ENCODE assay signal across 11 cellular contexts in the genomic region with DNA sequence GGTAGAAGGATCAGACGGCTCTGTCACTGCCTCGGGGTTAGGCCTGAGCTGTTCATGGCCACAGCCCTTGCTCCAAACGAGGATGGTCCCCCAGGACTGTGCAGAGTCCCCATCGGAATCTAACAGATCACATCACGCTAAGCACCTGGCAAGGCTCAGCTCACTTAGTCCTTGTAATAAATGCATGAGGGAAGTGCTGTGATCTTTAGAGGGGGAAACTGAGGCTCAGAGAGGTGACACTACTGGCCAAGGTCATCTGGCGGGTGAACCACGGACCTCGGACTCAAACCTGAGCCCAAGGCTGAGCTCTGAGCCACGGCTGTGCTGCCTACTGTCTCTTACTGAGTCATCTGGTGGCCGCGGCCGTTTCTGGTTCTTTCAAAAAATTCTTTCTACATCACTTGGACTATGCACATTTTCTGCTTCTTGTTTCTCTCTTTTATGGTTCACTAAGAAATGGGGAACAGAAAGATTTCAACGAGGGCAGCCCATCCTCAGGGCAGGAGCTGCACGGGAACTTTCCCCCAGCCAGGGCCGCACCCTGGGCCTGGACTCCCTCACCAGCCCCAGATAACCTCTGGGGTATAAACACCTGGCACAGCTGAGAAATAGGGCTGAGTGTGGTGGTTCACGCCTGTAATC. TPM values are rescaled to one million over a fixed set of nuclear protein-coding genes. Genes with fewer than 3 reads are reported as not detected.
DNase-seq lines count a peak whose midpoint lies in the region; ATAC-seq and TF ChIP-seq lines count a peak whose summit lies in the region.
"Had no signal": no experiment of that assay in that cellular context is flagged by ENCODE, and none has a peak within 500 bp of the region (broad histone marks: within the 10 kb centered on the region; RNA-seq: fewer than 3 reads in every experiment).

No MANE protein-coding gene starts in this region.

- CTCF ChIA-PET in CD8-positive, alpha-beta T cell (lab: Charles Lee) = interaction anchor here (1.2 to 1.7 kb wide), 2 partner anchors 15 to 18 kb away, joined by 3 to 5 read pairs; no protein-coding TSS in a partner anchor

- ATAC-seq in GM19452 (IDR thresholded peaks at IDR 0.05; ENCODE audit: unreplicated experiment) (peak; percentile 49), HG03442 (IDR thresholded peaks at IDR 0.05; ENCODE audit: unreplicated experiment) (peak; percentile 47), left lung (peak; percentile 53)
- ATAC-seq in CD8-positive, alpha-beta T cell = no peak
- no peak for ATAC-seq in natural killer cell treated with Interleukin-12 subunit alpha and Interleukin-12 subunit beta and Interleukin-15 and Interleukin-18, amount 100 ng/mL, for 72 hours

- DNase-seq in GM10266 (ENCODE audit: extremely low spot score) = peak; percentile 34
- DNase-seq in left lung = peak in 1 of 2 donors; percentile 44
- no peak for DNase-seq in H4 (ENCODE audit: low spot score)
- no peak for DNase-seq in CD8-positive, alpha-beta T cell
- no peak for DNase-seq in natural killer cell treated with Interleukin-12 subunit alpha and Interleukin-12 subunit beta and Interleukin-15 and Interleukin-18, amount 100 ng/mL, for 72 hours (ENCODE audit: low spot score)
- no peak for DNase-seq in NCI-H1436 (lab: John Stamatoyannopoulos, UW)
- DNase-seq: CD4-positive, alpha-beta memory T cell; NCI-H2029 had no signal

- peak overlapping the region in 1 of 2 donors; percentile 37 for H3K27ac ChIP-seq in left lung
- H3K27ac ChIP-seq in CD8-positive, alpha-beta T cell (ENCODE audit: low read depth, low read length) = no peak overlapping the region
- H3K27ac ChIP-seq: cardiac muscle cell had no signal

- H3K27me3 Mint-ChIP-seq in CD8-positive, alpha-beta T cell (ENCODE audit: low read depth) = no peaks in the 10 kb centered on the region
- H3K27me3 Mint-ChIP-seq in natural killer cell treated with Interleukin-12 subunit alpha and Interleukin-12 subunit beta and Interleukin-15 and Interleukin-18, amount 100 ng/mL, for 72 hours = peaks cover 0 to 2% of the 10 kb centered on the region in 2 donors
- H3K27me3 Mint-ChIP-seq: CD4-positive, alpha-beta memory T cell had no signal

- peaks cover 2% of the 10 kb centered on the region for H3K4me1 Mint-ChIP-seq in CD8-positive, alpha-beta T cell (ENCODE audit: low read depth)
- no peaks in the 10 kb centered on the region for H3K4me1 Mint-ChIP-seq in natural killer cell treated with Interleukin-12 subunit alpha and Interleukin-12 subunit beta and Interleukin-15 and Interleukin-18, amount 100 ng/mL, for 72 hours (ENCODE audit: low read depth in 2 of 2)

- H3K4me1 ChIP-seq in left lung = peaks cover 0 to 13% of the 10 kb centered on the region in 2 donors
- H3K4me1 ChIP-seq in CD8-positive, alpha-beta T cell (ENCODE audit: insufficient read depth, low read length) = no peaks in the 10 kb centered on the region

- POLR2A ChIA-PET in CD8-positive, alpha-beta T cell (lab: Charles Lee) = interaction anchor here (0.9 kb wide), 1 partner anchor 8 kb away, joined by 3 read pairs; no protein-coding TSS in a partner anchor

- H3K36me3 ChIP-seq in left lung = peaks cover 0 to 44% of the 10 kb centered on the region in 2 donors
- H3K36me3 ChIP-seq in CD8-positive, alpha-beta T cell (ENCODE audit: insufficient read depth, low read length) = peaks cover 18% of the 10 kb centered on the region
- H3K36me3 ChIP-seq: cardiac muscle cell had no signal

- H3K27me3 ChIP-seq in left lung = no peaks in the 10 kb centered on the region
- H3K27me3 ChIP-seq in CD8-positive, alpha-beta T cell (ENCODE audit: insufficient read depth, low read length) = no peaks in the 10 kb centered on the region
- H3K27me3 ChIP-seq: cardiac muscle cell had no signal

- H3K27ac Mint-ChIP-seq in CD8-positive, alpha-beta T cell = no peak overlapping the region
- no peak overlapping the region for H3K27ac Mint-ChIP-seq in natural killer cell treated with Interleukin-12 subunit alpha and Interleukin-12 subunit beta and Interleukin-15 and Interleukin-18, amount 100 ng/mL, for 72 hours

- intact Hi-C loops in left lung (cut with DNase I) = no loop called here
- intact Hi-C loops in CD8-positive, alpha-beta T cell (cut with DNase I, micrococcal nuclease) = no loop called here

- H3K4me3 ChIP-seq in left lung = no peak overlapping the region
- H3K4me3 ChIP-seq in CD8-positive, alpha-beta T cell (ENCODE audit: low read depth, low read length) = no peak overlapping the region
- H3K4me3 ChIP-seq: cardiac muscle cell had no signal

- H3K36me3 Mint-ChIP-seq in CD8-positive, alpha-beta T cell = peaks cover 46% of the 10 kb centered on the region
- no peaks in the 10 kb centered on the region for H3K36me3 Mint-ChIP-seq in natural killer cell treated with Interleukin-12 subunit alpha and Interleukin-12 subunit beta and Interleukin-15 and Interleukin-18, amount 100 ng/mL, for 72 hours

- no peak overlapping the region for H3K4me3 Mint-ChIP-seq in CD8-positive, alpha-beta T cell
- H3K4me3 Mint-ChIP-seq in natural killer cell treated with Interleukin-12 subunit alpha and Interleukin-12 subunit beta and Interleukin-15 and Interleukin-18, amount 100 ng/mL, for 72 hours = no peak overlapping the region

- TF ChIP-seq CTCF in GM10266 (IDR thresholded peaks at IDR 0.05; ENCODE audit: control insufficient read depth, insufficient read depth, low read depth, missing control alignments) = no peak
- no peak for TF ChIP-seq CTCF in left lung (IDR thresholded peaks at IDR 0.05)
- no peak for TF ChIP-seq CTCF in CD8-positive, alpha-beta T cell (IDR thresholded peaks at IDR 0.05)

- H3K9me3 ChIP-seq in left lung = no peaks in the 10 kb centered on the region
- no peaks in the 10 kb centered on the region for H3K9me3 ChIP-seq in CD8-positive, alpha-beta T cell (ENCODE audit: low read length)

- H3K9me3 Mint-ChIP-seq in CD8-positive, alpha-beta T cell = no peaks in the 10 kb centered on the region
- no peaks in the 10 kb centered on the region for H3K9me3 Mint-ChIP-seq in natural killer cell treated with Interleukin-12 subunit alpha and Interleukin-12 subunit beta and Interleukin-15 and Interleukin-18, amount 100 ng/mL, for 72 hours
- H3K9me3 Mint-ChIP-seq: CD4-positive, alpha-beta memory T cell had no signal

RNA-seq across cellular contexts. Expression of a gene that starts 55.6 kb away (rescaled TPM):
- total RNA-seq in left lung = 100 to 1,000 TPM in 1 of 2 donors, 10 to 100 TPM in 1; 92.7 to 206 TPM
- 197 and 232 TPM in 2 replicates for total RNA-seq in H4 (2014; rRNA removed; shearing (Covaris generic))
- 100 to 1,000 TPM; 194 to 199 TPM for total RNA-seq in CD8-positive, alpha-beta T cell
- total RNA-seq in natural killer cell treated with Interleukin-12 subunit alpha and Interleukin-12 subunit beta and Interleukin-15 and Interleukin-18, amount 100 ng/mL, for 72 hours = 100 to 1,000 TPM; 128 to 154 TPM

RNA-seq across cellular contexts. Expression of a gene that starts 57.8 kb away (rescaled TPM):
- 10 to 100 TPM; 13.1 to 18.8 TPM for total RNA-seq in left lung
- total RNA-seq in H4 (2014; rRNA removed; shearing (Covaris generic)) = 5.3 and 5.5 TPM in 2 replicates
- total RNA-seq in CD8-positive, alpha-beta T cell = 1 to 10 TPM; 2.1 to 2.2 TPM
- 10 to 100 TPM in 1 of 2 donors, 1 to 10 TPM in 1; 9.4 to 10.0 TPM for total RNA-seq in natural killer cell treated with Interleukin-12 subunit alpha and Interleukin-12 subunit beta and Interleukin-15 and Interleukin-18, amount 100 ng/mL, for 72 hours

Comparison
In these comparisons a context has a peak if more than half of its experiments do, and no peak if none do; other contexts are left out.
1. ATAC-seq: peak in GM19452 (single experiment), HG03442 (single experiment) and left lung (single experiment); none in CD8-positive, alpha-beta T cell (single experiment) and natural killer cell treated with Interleukin-12 subunit alpha and Interleukin-12 subunit beta and Interleukin-15 and Interleukin-18, amount 100 ng/mL, for 72 hours (0 of 2).